Comparison of ENCODE assay signal across 9 cellular contexts in the genomic region with DNA sequence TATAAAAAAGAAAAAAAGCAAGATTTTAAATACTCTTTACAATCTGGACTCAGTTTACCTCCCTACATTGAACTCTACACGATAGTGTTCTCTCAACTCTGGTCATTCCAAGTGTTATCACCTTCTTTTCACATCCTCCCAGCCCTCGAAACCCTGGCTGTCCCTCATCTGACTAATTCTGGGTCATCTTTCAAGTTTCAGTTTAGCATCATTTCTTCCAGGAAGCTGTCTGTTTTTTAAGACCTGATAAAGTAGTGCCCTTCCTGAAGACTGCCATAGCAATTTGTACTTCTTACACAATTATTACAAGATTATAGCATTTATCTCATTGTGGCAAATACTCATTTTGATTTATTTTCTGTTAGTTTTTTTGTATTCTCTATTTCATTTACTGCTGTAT. TPM values are rescaled to one million over a fixed set of nuclear protein-coding genes. Genes with fewer than 3 reads are reported as not detected.
A peak's percentile ranks its signal among the peaks of the same experiment; 100 is the strongest.
DNase-seq lines count a peak whose midpoint lies in the region; ATAC-seq and TF ChIP-seq lines count a peak whose summit lies in the region.
"Had no signal": no experiment of that assay in that cellular context is flagged by ENCODE, and none has a peak within 500 bp of the region (broad histone marks: within the 10 kb centered on the region; RNA-seq: fewer than 3 reads in every experiment).

No MANE protein-coding gene starts in this region.

- no peaks in the 10 kb centered on the region for H3K9me3 Mint-ChIP-seq in activated B cell treated with CpG ODN at 0.5 μM for 24 hours
- no peaks in the 10 kb centered on the region for H3K9me3 Mint-ChIP-seq in stimulated activated naive CD8-positive, alpha-beta T cell treated with anti-CD3 and anti-CD28 coated beads, Interleukin-15, Interleukin-2, amounts not matched to agents 100 ng/mL and 50 ng/mL, for 24 hours

- H3K4me3 Mint-ChIP-seq in activated B cell treated with CpG ODN at 0.5 μM for 24 hours = peak overlapping the region; percentile 100
- peak overlapping the region; percentile 96 for H3K4me3 Mint-ChIP-seq in stimulated activated naive CD8-positive, alpha-beta T cell treated with anti-CD3 and anti-CD28 coated beads, Interleukin-15, Interleukin-2, amounts not matched to agents 100 ng/mL and 50 ng/mL, for 24 hours

- H3K36me3 Mint-ChIP-seq in activated B cell treated with CpG ODN at 0.5 μM for 24 hours (ENCODE audit: low read depth) = peaks cover 9% of the 10 kb centered on the region
- H3K36me3 Mint-ChIP-seq in stimulated activated naive CD8-positive, alpha-beta T cell treated with anti-CD3 and anti-CD28 coated beads, Interleukin-15, Interleukin-2, amounts not matched to agents 100 ng/mL and 50 ng/mL, for 24 hours (ENCODE audit: low read depth) = peaks cover 15% of the 10 kb centered on the region

- TF ChIP-seq CTCF in SK-N-SH (IDR thresholded peaks at IDR 0.05) (no peak), activated B cell treated with CpG ODN at 0.5 μM for 24 hours (IDR thresholded peaks at IDR 0.05) (no peak), uterus (IDR thresholded peaks at IDR 0.05) (no peak)

- no peak for ATAC-seq in SK-N-SH treated with all-trans-retinoic acid at 6 μM for 48 hours
- no peak for ATAC-seq in activated B cell treated with CpG ODN at 0.5 μM for 24 hours (ENCODE audit: low read depth)
- ATAC-seq in HG02623 (IDR thresholded peaks at IDR 0.05; ENCODE audit: unreplicated experiment) = no peak

- peaks cover 20% of the 10 kb centered on the region for H3K4me1 Mint-ChIP-seq in activated B cell treated with CpG ODN at 0.5 μM for 24 hours
- peaks cover 26% of the 10 kb centered on the region for H3K4me1 Mint-ChIP-seq in stimulated activated naive CD8-positive, alpha-beta T cell treated with anti-CD3 and anti-CD28 coated beads, Interleukin-15, Interleukin-2, amounts not matched to agents 100 ng/mL and 50 ng/mL, for 24 hours (ENCODE audit: low read depth)

- no peak for TF ChIP-seq POLR2A in uterus (IDR thresholded peaks at IDR 0.05)

- no peaks in the 10 kb centered on the region for H3K9me3 ChIP-seq in SK-N-SH
- H3K9me3 ChIP-seq in iPS-20b (ENCODE audit: insufficient read depth, low read depth, low read length) = no peaks in the 10 kb centered on the region
- H3K9me3 ChIP-seq in uterus = no peaks in the 10 kb centered on the region

- intact Hi-C loops in activated B cell treated with CpG ODN at 0.5 μM for 24 hours (cut with micrococcal nuclease) (no loop called here), uterus (cut with DNase I; ENCODE audit: low total_unique reads) (no loop called here)

- H3K4me2 ChIP-seq in SK-N-SH = peak overlapping the region; percentile 80

- no peaks in the 10 kb centered on the region for H3F3A ChIP-seq in SK-N-SH (replicated peaks; ENCODE audit: insufficient read depth)

- H3K27ac Mint-ChIP-seq in activated B cell treated with CpG ODN at 0.5 μM for 24 hours = no peak overlapping the region
- peak overlapping the region; percentile 97 for H3K27ac Mint-ChIP-seq in stimulated activated naive CD8-positive, alpha-beta T cell treated with anti-CD3 and anti-CD28 coated beads, Interleukin-15, Interleukin-2, amounts not matched to agents 100 ng/mL and 50 ng/mL, for 24 hours

- CTCF ChIA-PET in SK-N-SH (lab: Yijun Ruan, JAX) (interaction anchor here (1.4 to 1.9 kb wide), 3 partner anchors 14 to 162 kb away, joined by 3 to 8 read pairs (median 7); a partner anchor contains a TSS), activated B cell treated with CpG ODN at 0.5 μM for 24 hours (lab: Charles Lee) (no interaction called here)

- WGBS in SK-N-SH (ENCODE audit: low lambda C conversion rate) = 59% methylated on average over 2 of the region's 2 CpGs

- H3K4me3 ChIP-seq in SK-N-SH (ENCODE audit: low read depth in 2 of 2, low read length in 1 of 2) (peak overlapping the region; percentile 76 to 81), iPS-20b (ENCODE audit: low read length) (peak overlapping the region; percentile 100; the same call in 1 of the 2 replicates), uterus (peak overlapping the region in 1 of 2 donors; percentile 77)

- no peak for TF ChIP-seq EP300 in SK-N-SH (IDR thresholded peaks at IDR 0.05; ENCODE audit: borderline replicate concordance in 1 of 2, low read depth in 1 of 2, low read length in 1 of 2)

- peak overlapping the region; percentile 68; the same call in 1 of the 2 replicates for H3K9ac ChIP-seq in SK-N-SH
- no peak overlapping the region for H3K9ac ChIP-seq in iPS-20b (ENCODE audit: low read depth, low read length)

- H3K9me2 ChIP-seq in SK-N-SH = no peaks in the 10 kb centered on the region

- peak overlapping the region; percentile 94 for H2AFZ ChIP-seq in SK-N-SH (ENCODE audit: low read depth)

- no peaks in the 10 kb centered on the region for H4K20me1 ChIP-seq in SK-N-SH (ENCODE audit: insufficient read depth)

- POLR2A ChIA-PET in SK-N-SH (lab: Yijun Ruan, JAX) = no interaction called here
- POLR2A ChIA-PET in activated B cell treated with CpG ODN at 0.5 μM for 24 hours (lab: Charles Lee) = no interaction called here

- H3K27me3 ChIP-seq in SK-N-SH (ENCODE audit: insufficient read depth) = no peaks in the 10 kb centered on the region
- H3K27me3 ChIP-seq in iPS-20b (ENCODE audit: insufficient read depth, low read length) = peaks cover 9% of the 10 kb centered on the region; the same call in 1 of the 2 replicates
- no peaks in the 10 kb centered on the region for H3K27me3 ChIP-seq in uterus

- peaks cover 3% of the 10 kb centered on the region for H3K27me3 Mint-ChIP-seq in activated B cell treated with CpG ODN at 0.5 μM for 24 hours
- H3K27me3 Mint-ChIP-seq in stimulated activated naive CD8-positive, alpha-beta T cell treated with anti-CD3 and anti-CD28 coated beads, Interleukin-15, Interleukin-2, amounts not matched to agents 100 ng/mL and 50 ng/mL, for 24 hours = no peaks in the 10 kb centered on the region

- H3K4me1 ChIP-seq in SK-N-SH (ENCODE audit: control insufficient read depth in 1 of 2, insufficient read depth in 2 of 2, low read depth in 1 of 2, low read length in 1 of 2) (peaks cover 0 to 5% of the 10 kb centered on the region in 2 experiments; a peak in 2 of 4 replicates), iPS-20b (ENCODE audit: insufficient read depth, low read length) (peaks cover 5% of the 10 kb centered on the region; the same call in 1 of the 2 replicates), uterus (no peaks in the 10 kb centered on the region)

- no peaks in the 10 kb centered on the region for H3K79me2 ChIP-seq in SK-N-SH (ENCODE audit: insufficient read depth)

- peaks cover 0 to 3% of the 10 kb centered on the region in 2 experiments for H3K36me3 ChIP-seq in SK-N-SH (replicated peaks in 1 of 2; ENCODE audit: control insufficient read depth in 1 of 2, insufficient read depth in 2 of 2, low read length in 1 of 2)
- no peaks in the 10 kb centered on the region for H3K36me3 ChIP-seq in iPS-20b (ENCODE audit: insufficient read depth, low read depth, low read length)
- H3K36me3 ChIP-seq in uterus = no peaks in the 10 kb centered on the region

- no peak for TF ChIP-seq RAD21 in SK-N-SH (IDR thresholded peaks at IDR 0.05; ENCODE audit: low read length)

- DNase-seq in SK-N-SH = no peak
- no peak for DNase-seq in activated B cell treated with CpG ODN at 0.5 μM for 24 hours
- DNase-seq in uterus = no peak
- no peak for DNase-seq in glomerular visceral epithelial cell (ENCODE audit: extremely low spot score)
- DNase-seq: NCI-H69 had no signal

- H3K27ac ChIP-seq in SK-N-SH (ENCODE audit: low read depth in 2 of 2, low read length in 1 of 2) (peak overlapping the region in 1 of 2 experiments; percentile 83; a peak in 1 of 4 replicates), iPS-20b (ENCODE audit: low read length) (no peak overlapping the region), uterus (no peak overlapping the region)

TF ChIP-seq in SK-N-SH, 30 proteins besides CTCF, POLR2A, EP300 and RAD21 (continues in another document):
- no peak for TF ChIP-seq NFIC (IDR thresholded peaks at IDR 0.05; ENCODE audit: borderline replicate concordance)
- TF ChIP-seq, protein P1, sequence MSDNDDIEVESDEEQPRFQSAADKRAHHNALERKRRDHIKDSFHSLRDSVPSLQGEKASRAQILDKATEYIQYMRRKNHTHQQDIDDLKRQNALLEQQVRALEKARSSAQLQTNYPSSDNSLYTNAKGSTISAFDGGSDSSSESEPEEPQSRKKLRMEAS (IDR thresholded peaks at IDR 0.05; ENCODE audit: low read depth) = no peak
- no peak for TF ChIP-seq TCF12 (IDR thresholded peaks at IDR 0.05)
- TF ChIP-seq CHD2 (IDR thresholded peaks at IDR 0.05; ENCODE audit: low read length, partially characterized antibody) = no peak
- no peak for TF ChIP-seq GABPA (IDR thresholded peaks at IDR 0.05; ENCODE audit: low read depth)
- TF ChIP-seq RXRA (IDR thresholded peaks at IDR 0.05; ENCODE audit: borderline replicate concordance, low read depth) = no peak
- no peak for TF ChIP-seq FOSL2 (IDR thresholded peaks at IDR 0.05; ENCODE audit: borderline replicate concordance, low read depth)

TF ChIP-seq in SK-N-SH treated with all-trans-retinoic acid at 6 μM for 48 hours, 23 proteins besides CTCF, POLR2A, EP300 and RAD21 (continues in another document):
- TF ChIP-seq ISL1 (CRISPR knock-in tag; IDR thresholded peaks at IDR 0.05) = no peak
- no peak for TF ChIP-seq ZC3H10 (CRISPR knock-in tag; IDR thresholded peaks at IDR 0.05)
- TF ChIP-seq ZFP30 (CRISPR knock-in tag; IDR thresholded peaks at IDR 0.05) = no peak
- no peak for TF ChIP-seq TOX (CRISPR knock-in tag; IDR thresholded peaks at IDR 0.05; ENCODE audit: borderline replicate concordance)
- TF ChIP-seq, protein P2, sequence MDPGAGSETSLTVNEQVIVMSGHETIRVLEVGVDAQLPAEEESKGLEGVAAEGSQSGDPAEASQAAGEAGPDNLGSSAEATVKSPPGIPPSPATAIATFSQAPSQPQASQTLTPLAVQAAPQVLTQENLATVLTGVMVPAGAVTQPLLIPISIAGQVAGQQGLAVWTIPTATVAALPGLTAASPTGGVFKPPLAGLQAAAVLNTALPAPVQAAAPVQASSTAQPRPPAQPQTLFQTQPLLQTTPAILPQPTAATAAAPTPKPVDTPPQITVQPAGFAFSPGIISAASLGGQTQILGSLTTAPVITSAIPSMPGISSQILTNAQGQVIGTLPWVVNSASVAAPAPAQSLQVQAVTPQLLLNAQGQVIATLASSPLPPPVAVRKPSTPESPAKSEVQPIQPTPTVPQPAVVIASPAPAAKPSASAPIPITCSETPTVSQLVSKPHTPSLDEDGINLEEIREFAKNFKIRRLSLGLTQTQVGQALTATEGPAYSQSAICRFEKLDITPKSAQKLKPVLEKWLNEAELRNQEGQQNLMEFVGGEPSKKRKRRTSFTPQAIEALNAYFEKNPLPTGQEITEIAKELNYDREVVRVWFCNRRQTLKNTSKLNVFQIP (CRISPR knock-in tag; IDR thresholded peaks at IDR 0.05; ENCODE audit: borderline replicate concordance, low read depth) = no peak

RNA-seq across cellular contexts. Expression of a gene that starts 1.2 kb away (rescaled TPM):
- 2.5 and 2.6 TPM in 2 replicates for polyA plus RNA-seq in SK-N-SH (2012; rRNA removed)
- polyA plus RNA-seq in SK-N-SH (2012; cell fraction: cytosol; rRNA removed) = 2.4 and 3.1 TPM in 2 replicates
- 1.4 and 1.7 TPM in 2 replicates for polyA plus RNA-seq in SK-N-SH (2012; cell fraction: nucleus; rRNA removed)
- 3.7 and 7.5 TPM in 2 replicates for total RNA-seq in activated B cell treated with CpG ODN at 0.5 μM for 24 hours
- 1 to 10 TPM in 3 of 4 donors, under 1 TPM in 1; 0.51 to 6.7 (median 1.6) TPM for total RNA-seq in uterus

RNA-seq across cellular contexts. Expression of a gene that starts 45.6 kb away (rescaled TPM):
- polyA plus RNA-seq in SK-N-SH (2012; rRNA removed) = 0.69 and 0.96 TPM in 2 replicates
- polyA plus RNA-seq in SK-N-SH (2012; cell fraction: cytosol; rRNA removed) = 1.3 and 1.6 TPM in 2 replicates
- polyA plus RNA-seq in SK-N-SH (2012; cell fraction: nucleus; rRNA removed) = 0.26 and 0.60 TPM in 2 replicates
- 0.22 and 0.24 TPM in 2 replicates for total RNA-seq in activated B cell treated with CpG ODN at 0.5 μM for 24 hours
- total RNA-seq in uterus = 10 to 100 TPM in 3 of 4 donors, 1 to 10 TPM in 1; 2.0 to 42.6 (median 13.1) TPM
